Comparison of ENCODE assay signal across 1 cellular context in the genomic region with DNA sequence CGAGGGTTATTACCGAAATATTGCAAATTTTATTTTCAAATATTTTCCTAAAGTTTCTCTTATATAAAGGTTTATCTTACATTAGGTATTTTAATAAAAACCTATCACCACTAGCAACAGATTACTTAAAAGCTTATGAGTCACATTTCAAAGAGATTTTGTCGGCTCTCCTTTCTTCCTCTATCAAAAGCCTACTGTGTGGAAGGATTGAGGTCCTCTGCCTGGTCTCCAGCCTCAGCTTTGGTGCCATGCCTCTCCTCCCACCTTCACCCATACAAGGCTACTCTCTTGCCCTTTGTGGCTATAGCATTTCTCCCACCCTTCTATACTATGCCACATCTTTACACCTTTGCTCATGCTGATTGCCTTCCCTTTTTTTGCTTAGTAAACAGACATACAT.
TF ChIP-seq lines count a peak whose summit lies in the region.

No MANE protein-coding gene starts in this region.

TF ChIP-seq in H1, 55 proteins besides CTCF, POLR2A, EP300 and RAD21:
- TF ChIP-seq, protein P1, sequence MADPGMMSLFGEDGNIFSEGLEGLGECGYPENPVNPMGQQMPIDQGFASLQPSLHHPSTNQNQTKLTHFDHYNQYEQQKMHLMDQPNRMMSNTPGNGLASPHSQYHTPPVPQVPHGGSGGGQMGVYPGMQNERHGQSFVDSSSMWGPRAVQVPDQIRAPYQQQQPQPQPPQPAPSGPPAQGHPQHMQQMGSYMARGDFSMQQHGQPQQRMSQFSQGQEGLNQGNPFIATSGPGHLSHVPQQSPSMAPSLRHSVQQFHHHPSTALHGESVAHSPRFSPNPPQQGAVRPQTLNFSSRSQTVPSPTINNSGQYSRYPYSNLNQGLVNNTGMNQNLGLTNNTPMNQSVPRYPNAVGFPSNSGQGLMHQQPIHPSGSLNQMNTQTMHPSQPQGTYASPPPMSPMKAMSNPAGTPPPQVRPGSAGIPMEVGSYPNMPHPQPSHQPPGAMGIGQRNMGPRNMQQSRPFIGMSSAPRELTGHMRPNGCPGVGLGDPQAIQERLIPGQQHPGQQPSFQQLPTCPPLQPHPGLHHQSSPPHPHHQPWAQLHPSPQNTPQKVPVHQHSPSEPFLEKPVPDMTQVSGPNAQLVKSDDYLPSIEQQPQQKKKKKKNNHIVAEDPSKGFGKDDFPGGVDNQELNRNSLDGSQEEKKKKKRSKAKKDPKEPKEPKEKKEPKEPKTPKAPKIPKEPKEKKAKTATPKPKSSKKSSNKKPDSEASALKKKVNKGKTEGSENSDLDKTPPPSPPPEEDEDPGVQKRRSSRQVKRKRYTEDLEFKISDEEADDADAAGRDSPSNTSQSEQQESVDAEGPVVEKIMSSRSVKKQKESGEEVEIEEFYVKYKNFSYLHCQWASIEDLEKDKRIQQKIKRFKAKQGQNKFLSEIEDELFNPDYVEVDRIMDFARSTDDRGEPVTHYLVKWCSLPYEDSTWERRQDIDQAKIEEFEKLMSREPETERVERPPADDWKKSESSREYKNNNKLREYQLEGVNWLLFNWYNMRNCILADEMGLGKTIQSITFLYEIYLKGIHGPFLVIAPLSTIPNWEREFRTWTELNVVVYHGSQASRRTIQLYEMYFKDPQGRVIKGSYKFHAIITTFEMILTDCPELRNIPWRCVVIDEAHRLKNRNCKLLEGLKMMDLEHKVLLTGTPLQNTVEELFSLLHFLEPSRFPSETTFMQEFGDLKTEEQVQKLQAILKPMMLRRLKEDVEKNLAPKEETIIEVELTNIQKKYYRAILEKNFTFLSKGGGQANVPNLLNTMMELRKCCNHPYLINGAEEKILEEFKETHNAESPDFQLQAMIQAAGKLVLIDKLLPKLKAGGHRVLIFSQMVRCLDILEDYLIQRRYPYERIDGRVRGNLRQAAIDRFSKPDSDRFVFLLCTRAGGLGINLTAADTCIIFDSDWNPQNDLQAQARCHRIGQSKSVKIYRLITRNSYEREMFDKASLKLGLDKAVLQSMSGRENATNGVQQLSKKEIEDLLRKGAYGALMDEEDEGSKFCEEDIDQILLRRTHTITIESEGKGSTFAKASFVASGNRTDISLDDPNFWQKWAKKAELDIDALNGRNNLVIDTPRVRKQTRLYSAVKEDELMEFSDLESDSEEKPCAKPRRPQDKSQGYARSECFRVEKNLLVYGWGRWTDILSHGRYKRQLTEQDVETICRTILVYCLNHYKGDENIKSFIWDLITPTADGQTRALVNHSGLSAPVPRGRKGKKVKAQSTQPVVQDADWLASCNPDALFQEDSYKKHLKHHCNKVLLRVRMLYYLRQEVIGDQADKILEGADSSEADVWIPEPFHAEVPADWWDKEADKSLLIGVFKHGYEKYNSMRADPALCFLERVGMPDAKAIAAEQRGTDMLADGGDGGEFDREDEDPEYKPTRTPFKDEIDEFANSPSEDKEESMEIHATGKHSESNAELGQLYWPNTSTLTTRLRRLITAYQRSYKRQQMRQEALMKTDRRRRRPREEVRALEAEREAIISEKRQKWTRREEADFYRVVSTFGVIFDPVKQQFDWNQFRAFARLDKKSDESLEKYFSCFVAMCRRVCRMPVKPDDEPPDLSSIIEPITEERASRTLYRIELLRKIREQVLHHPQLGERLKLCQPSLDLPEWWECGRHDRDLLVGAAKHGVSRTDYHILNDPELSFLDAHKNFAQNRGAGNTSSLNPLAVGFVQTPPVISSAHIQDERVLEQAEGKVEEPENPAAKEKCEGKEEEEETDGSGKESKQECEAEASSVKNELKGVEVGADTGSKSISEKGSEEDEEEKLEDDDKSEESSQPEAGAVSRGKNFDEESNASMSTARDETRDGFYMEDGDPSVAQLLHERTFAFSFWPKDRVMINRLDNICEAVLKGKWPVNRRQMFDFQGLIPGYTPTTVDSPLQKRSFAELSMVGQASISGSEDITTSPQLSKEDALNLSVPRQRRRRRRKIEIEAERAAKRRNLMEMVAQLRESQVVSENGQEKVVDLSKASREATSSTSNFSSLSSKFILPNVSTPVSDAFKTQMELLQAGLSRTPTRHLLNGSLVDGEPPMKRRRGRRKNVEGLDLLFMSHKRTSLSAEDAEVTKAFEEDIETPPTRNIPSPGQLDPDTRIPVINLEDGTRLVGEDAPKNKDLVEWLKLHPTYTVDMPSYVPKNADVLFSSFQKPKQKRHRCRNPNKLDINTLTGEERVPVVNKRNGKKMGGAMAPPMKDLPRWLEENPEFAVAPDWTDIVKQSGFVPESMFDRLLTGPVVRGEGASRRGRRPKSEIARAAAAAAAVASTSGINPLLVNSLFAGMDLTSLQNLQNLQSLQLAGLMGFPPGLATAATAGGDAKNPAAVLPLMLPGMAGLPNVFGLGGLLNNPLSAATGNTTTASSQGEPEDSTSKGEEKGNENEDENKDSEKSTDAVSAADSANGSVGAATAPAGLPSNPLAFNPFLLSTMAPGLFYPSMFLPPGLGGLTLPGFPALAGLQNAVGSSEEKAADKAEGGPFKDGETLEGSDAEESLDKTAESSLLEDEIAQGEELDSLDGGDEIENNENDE (IDR thresholded peaks at IDR 0.05; ENCODE audit: insufficient replicate concordance, low read length), result no peak
- no peak for TF ChIP-seq NANOG (IDR thresholded peaks at IDR 0.05; ENCODE audit: insufficient read depth, low read depth, low read length, poor library complexity, severe bottlenecking)
- TF ChIP-seq SUZ12 (IDR thresholded peaks at IDR 0.05; ENCODE audit: low read length), result no peak
- TF ChIP-seq KDM5A (IDR thresholded peaks at IDR 0.05; ENCODE audit: low read length), result no peak
- no peak for TF ChIP-seq POLR2AphosphoS5 (IDR thresholded peaks at IDR 0.05; ENCODE audit: low read depth, low read length)
- no peak for TF ChIP-seq JUND (IDR thresholded peaks at IDR 0.05; ENCODE audit: low read length)
- no peak for TF ChIP-seq EGR1 (IDR thresholded peaks at IDR 0.05; ENCODE audit: borderline replicate concordance, low read depth, low read length)
TF ChIP-seq in H1: peak in this region for 0.
